In the genomic region with DNA sequence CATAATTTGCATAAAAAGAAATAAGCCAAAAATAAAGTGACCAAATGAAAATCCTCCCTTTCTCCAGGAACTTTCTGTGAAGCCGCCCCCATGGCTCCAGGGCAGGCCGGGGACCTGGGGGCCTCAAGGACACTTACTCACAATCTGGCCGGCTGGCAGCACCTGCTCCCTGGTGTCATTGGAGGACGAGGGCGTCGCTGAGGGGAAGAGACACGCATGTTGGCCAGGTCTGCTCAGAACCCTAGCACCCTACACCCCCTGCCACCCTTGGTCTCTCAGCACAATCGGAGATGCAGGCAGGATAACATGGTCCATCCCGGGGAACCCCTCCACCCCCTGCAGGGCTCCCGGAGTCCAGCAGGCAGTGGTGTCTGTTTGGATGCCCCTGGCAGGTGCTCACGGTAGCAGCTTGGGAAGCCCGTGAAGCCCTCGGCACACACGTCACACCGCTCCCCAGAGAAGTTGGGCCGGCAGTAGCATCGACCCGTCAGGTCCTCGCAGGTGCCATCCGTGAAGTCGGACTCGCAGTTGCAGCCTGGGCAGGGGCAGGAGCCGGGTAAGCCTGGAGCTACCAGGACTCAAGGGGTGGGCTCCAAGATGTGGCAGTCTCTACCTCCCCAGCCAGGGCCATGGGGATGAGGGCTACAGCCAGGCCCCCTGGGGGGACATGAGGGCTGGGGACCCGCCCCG, we compare ENCODE assay signal across 19 cellular contexts.
DNase-seq lines count a peak whose midpoint lies in the region; ATAC-seq and TF ChIP-seq lines count a peak whose summit lies in the region.
"Had no signal": no experiment of that assay in that cellular context is flagged by ENCODE, and none has a peak within 500 bp of the region (broad histone marks: within the 10 kb centered on the region; RNA-seq: fewer than 3 reads in every experiment).

No MANE protein-coding gene starts in this region.

- H3K36me3 Mint-ChIP-seq in nephron progenitor cell (ENCODE audit: low read depth): peaks cover 73% of the 10 kb centered on the region
- H3K36me3 Mint-ChIP-seq: CD14-positive monocyte had no signal

- ATAC-seq in HG03280 (IDR thresholded peaks at IDR 0.05; ENCODE audit: unreplicated experiment) (no peak), HG03521 (IDR thresholded peaks at IDR 0.05; ENCODE audit: unreplicated experiment) (no peak)

- no peaks in the 10 kb centered on the region for H3K27me3 Mint-ChIP-seq in nephron progenitor cell (ENCODE audit: low read depth, poor library complexity)

- peaks cover 22% of the 10 kb centered on the region for H3K9me3 Mint-ChIP-seq in nephron progenitor cell

- H3K4me1 Mint-ChIP-seq in nephron progenitor cell: no peaks in the 10 kb centered on the region
- H3K4me1 Mint-ChIP-seq: CD14-positive monocyte had no signal

- H3K4me3 ChIP-seq in cardiac fibroblast (replicated peaks in 1 of 2; ENCODE audit: low read depth in 2 of 2, low read length in 2 of 2): no peak overlapping the region
- H3K4me3 ChIP-seq: GM23248, HAP-1, Peyer's patch had no signal

- peak; percentile 22 to 55 for DNase-seq in NCI-H524 (lab: John Stamatoyannopoulos, UW)
- no peak for DNase-seq in NCI-H524 treated with DMSO at 0.1 percent for 48 hours (lab: John Stamatoyannopoulos, UW)
- no peak for DNase-seq in cardiac fibroblast (ENCODE audit: low read depth in 2 of 2)
- DNase-seq in nephron progenitor cell: no peak
- no peak for DNase-seq in activated naive CD4-positive, alpha-beta T cell treated with anti-CD3 and anti-CD28 coated beads, Interleukin-2, amount 50 U/mL, for 16 hours
- DNase-seq: AML-193, DMS79, GM23248, NCI-H1092 treated with DMSO at 0.1 percent for 48 hours, NCI-H1436 treated with DMSO at 0.1 percent for 48 hours, NCI-H1930, NCI-H510A, NCI-H82, Peyer's patch had no signal

- peak overlapping the region; percentile 79 for H3K27ac Mint-ChIP-seq in nephron progenitor cell
- H3K27ac Mint-ChIP-seq: CD14-positive monocyte had no signal

- no peak overlapping the region for H3K4me3 Mint-ChIP-seq in nephron progenitor cell
- H3K4me3 Mint-ChIP-seq: CD14-positive monocyte had no signal

- TF ChIP-seq CTCF in GM12872 (IDR thresholded peaks at IDR 0.05; ENCODE audit: insufficient read depth, low read depth, low read length): 0 out of 3 replicates have a peak, but pooled peaks have one; percentile 7
- TF ChIP-seq CTCF in cardiac fibroblast (IDR thresholded peaks at IDR 0.05; ENCODE audit: low read depth, low read length): peak; percentile 2
- TF ChIP-seq CTCF in nephron progenitor cell (IDR thresholded peaks at IDR 0.05): no peak

Comparison
In these comparisons a context has a peak if more than half of its experiments do, and no peak if none do; other contexts are left out.
1. DNase-seq: peak in NCI-H524 (2 of 2); none in NCI-H524 treated with DMSO at 0.1 percent for 48 hours (single experiment), cardiac fibroblast (0 of 2), nephron progenitor cell (single experiment) and activated naive CD4-positive, alpha-beta T cell treated with anti-CD3 and anti-CD28 coated beads, Interleukin-2, amount 50 U/mL, for 16 hours (single experiment).